8 cellular contexts compared by ENCODE assay signal in the genomic region with DNA sequence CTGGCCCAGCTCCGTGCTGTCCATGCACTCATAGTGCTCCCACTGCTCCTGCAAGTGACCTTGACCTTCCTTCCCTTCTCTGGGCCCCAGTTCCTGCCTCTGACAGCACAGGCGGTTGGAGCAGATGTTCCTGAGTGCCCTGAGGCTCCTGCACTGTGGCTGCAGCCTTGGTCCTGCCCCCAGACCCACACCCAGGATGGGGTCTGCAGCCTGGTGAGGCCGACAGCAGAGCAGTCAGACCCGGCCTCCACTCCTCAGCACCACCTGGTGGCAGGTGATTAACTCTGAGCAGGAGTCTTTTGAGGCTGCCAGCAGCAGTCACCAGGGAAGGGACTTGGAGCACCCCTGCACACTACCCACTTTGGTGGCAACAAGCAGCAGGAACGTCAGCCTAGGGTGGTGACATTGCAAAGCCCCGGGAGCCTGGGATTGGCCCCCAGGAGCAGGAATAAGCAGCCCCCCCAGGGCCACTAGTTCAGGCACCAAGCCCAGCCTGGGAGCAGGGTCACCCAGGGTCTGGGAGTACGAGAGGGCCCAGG.
DNase-seq lines count a peak whose midpoint lies in the region; ATAC-seq, FAIRE-seq and TF ChIP-seq lines count a peak whose summit lies in the region.

No MANE protein-coding gene starts in this region.

- no peak overlapping the region for H3K27ac ChIP-seq in A673 (ENCODE audit: low read depth, low read length, poor library complexity, severe bottlenecking)
- no peak overlapping the region for H3K27ac ChIP-seq in adrenal gland

- TF ChIP-seq CTCF in A673 (conservative IDR thresholded peaks at IDR 0.05; ENCODE audit: low read depth, low read length) (peak; percentile 70), adrenal gland (IDR thresholded peaks at IDR 0.05) (peak; percentile 43 to 69 (median 62)), lower leg skin (IDR thresholded peaks at IDR 0.05) (no peak)

- CTCF ChIA-PET in A673 (lab: Charles Lee) = interaction anchor here (0.7 to 1.8 kb wide), 2 partner anchors 19 to 63 kb away, joined by 3 to 4 read pairs; no protein-coding TSS in a partner anchor

- DNase-seq in A673 (ENCODE audit: low spot score) = peak; percentile 50
- DNase-seq in GM12892 (ENCODE audit: insufficient read length) = peak; percentile 71
- DNase-seq in NCI-H748 treated with DMSO at 0.1 percent for 48 hours (lab: John Stamatoyannopoulos, UW) = peak; percentile 8
- DNase-seq in adrenal gland = peak in 4 of 7 donors; percentile 27 to 70 (median 44)
- peak; percentile 18 for DNase-seq in iris pigment epithelial cell (ENCODE audit: low read depth)
- DNase-seq in stimulated activated naive B cell treated with anti-CD40 and anti-IgM and Interleukin-4, amounts not matched to agents 10 μg/mL and 1 μg/mL and 100 μg/mL, for 72 hours = no peak
- no peak for DNase-seq in lower leg skin (ENCODE audit: low spot score in 2 of 2)

- peaks cover 17% of the 10 kb centered on the region for H3K4me1 ChIP-seq in A673 (ENCODE audit: insufficient read depth, low read length, poor library complexity, severe bottlenecking)
- peaks cover 5 to 7% of the 10 kb centered on the region in 2 donors for H3K4me1 ChIP-seq in adrenal gland (replicated peaks in 1 of 2)

- H3K27me3 ChIP-seq in A673 (replicated peaks; ENCODE audit: insufficient read depth, low read depth, low read length, poor library complexity) (no peaks in the 10 kb centered on the region), adrenal gland (peaks cover 5% of the 10 kb centered on the region)

- no peak for TF ChIP-seq POLR2A in GM12892 (IDR thresholded peaks at IDR 0.05; ENCODE audit: low read depth, low read length)
- TF ChIP-seq POLR2A in adrenal gland (IDR thresholded peaks at IDR 0.05) = no peak
- no peak for TF ChIP-seq POLR2A in lower leg skin (IDR thresholded peaks at IDR 0.05)

- no TSS peak for BruUV-seq in A673 (replicated peaks; lab: Mats Ljungman, UMichigan)

- H3K4me3 ChIP-seq in A673 (ENCODE audit: low read depth, low read length, poor library complexity, severe bottlenecking) = no peak overlapping the region
- no peak overlapping the region for H3K4me3 ChIP-seq in adrenal gland
- H3K4me3 ChIP-seq in lower leg skin (ENCODE audit: low read depth, poor library complexity, severe bottlenecking) = no peak overlapping the region

- POLR2A ChIA-PET in A673 (lab: Charles Lee; ENCODE audit: low non-redundant PET) = no interaction called here

- peak; percentile 95 for FAIRE-seq in GM12892 (lab: Jason Lieb, UNC)

- no peaks in the 10 kb centered on the region for H3K4me1 Mint-ChIP-seq in stimulated activated naive B cell treated with anti-CD40 and anti-IgM and Interleukin-4, amounts not matched to agents 10 μg/mL and 1 μg/mL and 100 μg/mL, for 72 hours

- peak overlapping the region; percentile 82 for H3K27ac Mint-ChIP-seq in stimulated activated naive B cell treated with anti-CD40 and anti-IgM and Interleukin-4, amounts not matched to agents 10 μg/mL and 1 μg/mL and 100 μg/mL, for 72 hours

- H3K4me3 Mint-ChIP-seq in stimulated activated naive B cell treated with anti-CD40 and anti-IgM and Interleukin-4, amounts not matched to agents 10 μg/mL and 1 μg/mL and 100 μg/mL, for 72 hours = no peak overlapping the region

- H3K36me3 ChIP-seq in A673 (ENCODE audit: insufficient read depth, low read length, poor library complexity, severe bottlenecking) (no peaks in the 10 kb centered on the region), adrenal gland (replicated peaks in 1 of 2) (no peaks in the 10 kb centered on the region)

- H3K9me3 ChIP-seq in A673 (ENCODE audit: low read depth, low read length, poor library complexity, severe bottlenecking) = no peaks in the 10 kb centered on the region
- H3K9me3 ChIP-seq in adrenal gland (replicated peaks in 1 of 3) = no peaks in the 10 kb centered on the region

- intact Hi-C loops in A673 (cut with micrococcal nuclease; ENCODE audit: unreplicated experiment) (no loop called here), adrenal gland (cut with DNase I) (loop anchor here in 1 of 2 donors (5.0 kb wide), 1 partner anchor 246 kb away; no protein-coding TSS in a partner anchor), lower leg skin (cut with DNase I; ENCODE audit: low total_unique reads) (loop anchor here (5.0 kb wide), 1 partner anchor 176 kb away; no protein-coding TSS in a partner anchor)

- peaks cover 76 to 82% of the 10 kb centered on the region in 2 donors for H3K27me3 Mint-ChIP-seq in stimulated activated naive B cell treated with anti-CD40 and anti-IgM and Interleukin-4, amounts not matched to agents 10 μg/mL and 1 μg/mL and 100 μg/mL, for 72 hours

- 13 to 26% (median 21%) methylated on average over 5 to 7 of the region's 7 CpGs for WGBS in adrenal gland, 4 donors
- WGBS in lower leg skin, 2 donors = 17 to 37% methylated on average over 4 to 7 of the region's 7 CpGs

- ATAC-seq in stimulated activated naive B cell treated with anti-CD40 and anti-IgM and Interleukin-4, amounts not matched to agents 10 μg/mL and 1 μg/mL and 100 μg/mL, for 72 hours (replicated peaks) = peak in 1 of 2 donors; percentile 57
- no peak for ATAC-seq in HG02571 (IDR thresholded peaks at IDR 0.05; ENCODE audit: unreplicated experiment)

- H3K36me3 Mint-ChIP-seq in stimulated activated naive B cell treated with anti-CD40 and anti-IgM and Interleukin-4, amounts not matched to agents 10 μg/mL and 1 μg/mL and 100 μg/mL, for 72 hours = no peaks in the 10 kb centered on the region

- no peaks in the 10 kb centered on the region for H3K9me3 Mint-ChIP-seq in stimulated activated naive B cell treated with anti-CD40 and anti-IgM and Interleukin-4, amounts not matched to agents 10 μg/mL and 1 μg/mL and 100 μg/mL, for 72 hours

Comparison
In these comparisons a context has a peak if more than half of its experiments do, and no peak if none do; other contexts are left out.
1. DNase-seq: peak in A673 (single experiment), GM12892 (single experiment), NCI-H748 treated with DMSO at 0.1 percent for 48 hours (single experiment), adrenal gland (4 of 7) and iris pigment epithelial cell (single experiment); none in stimulated activated naive B cell treated with anti-CD40 and anti-IgM and Interleukin-4, amounts not matched to agents 10 μg/mL and 1 μg/mL and 100 μg/mL, for 72 hours (single experiment) and lower leg skin (0 of 2).
2. CTCF ChIP-seq: peak in A673 (single experiment) and adrenal gland (6 of 6); none in lower leg skin (0 of 3).